ENCODE assay signal across 1 cellular context in the genomic region with DNA sequence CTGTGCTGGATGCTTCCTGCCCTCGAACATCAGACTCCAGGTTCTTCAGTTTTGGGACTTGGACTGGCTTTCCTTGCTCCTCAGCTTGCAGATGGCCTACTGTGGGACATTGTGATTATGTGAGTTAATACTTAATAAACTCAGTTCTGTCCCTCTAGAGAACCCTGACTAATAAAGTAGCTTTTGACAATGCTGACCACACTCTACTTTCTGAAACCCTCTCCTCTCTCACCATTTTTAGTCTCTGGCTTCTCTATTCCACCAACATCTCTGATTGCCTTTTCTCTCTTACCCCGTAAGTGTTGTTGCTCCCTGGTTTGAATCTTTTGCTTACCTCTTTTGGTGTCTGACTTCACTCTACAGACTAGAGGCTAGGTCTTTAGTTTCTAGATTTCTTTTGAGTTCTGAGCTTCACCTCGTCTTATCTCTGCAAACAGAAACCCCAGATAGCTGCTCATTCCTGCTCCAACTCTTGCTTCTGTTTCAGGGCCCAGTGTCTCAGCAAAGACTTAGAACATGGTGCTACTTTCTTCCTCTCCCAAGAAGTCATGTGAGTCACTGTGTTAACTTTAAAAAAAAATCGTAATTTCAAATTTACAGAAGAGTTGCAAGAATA.
TF ChIP-seq lines count a peak whose summit lies in the region.

No MANE protein-coding gene starts in this region.

TF ChIP-seq in A549, 52 proteins besides CTCF, POLR2A, EP300 and RAD21 (continued from another document):
- no peak for TF ChIP-seq NFE2L2 (conservative IDR thresholded peaks at IDR 0.05; ENCODE audit: low read length)
TF ChIP-seq in A549: peak in this region for 0.
